ENCODE assay signal across 1 cellular context in the genomic region with DNA sequence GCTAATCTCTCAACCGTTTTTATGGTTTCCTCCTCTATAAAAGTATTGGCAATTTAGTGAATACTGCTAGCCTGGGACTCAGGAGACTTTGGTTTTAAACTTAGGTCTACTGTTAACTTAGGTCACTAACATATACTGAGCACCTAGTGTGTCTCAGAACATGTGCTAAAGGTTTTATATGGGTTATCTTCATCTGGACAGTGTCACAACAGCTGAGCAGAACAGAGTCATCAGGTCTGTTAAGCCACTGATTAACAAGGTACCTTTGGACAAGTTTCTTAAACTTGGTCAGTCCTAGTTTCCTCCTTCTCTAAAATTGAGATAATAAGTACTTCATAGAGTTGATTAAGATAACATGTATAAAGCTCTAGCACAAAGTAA.
TF ChIP-seq lines count a peak whose summit lies in the region.

No MANE protein-coding gene starts in this region.

TF ChIP-seq in H1, 55 proteins besides CTCF, POLR2A, EP300 and RAD21:
- TF ChIP-seq GABPA (IDR thresholded peaks at IDR 0.05; ENCODE audit: borderline replicate concordance, insufficient read depth, low read length) (no peak), SRF (IDR thresholded peaks at IDR 0.05; ENCODE audit: low read depth, low read length) (no peak), CTBP2 (IDR thresholded peaks at IDR 0.05; ENCODE audit: borderline replicate concordance, insufficient read depth, insufficient read length, low read length) (no peak), BCL11A (IDR thresholded peaks at IDR 0.05; ENCODE audit: low read depth in 2 of 2, low read length in 2 of 2) (no peak)
- TF ChIP-seq, protein P1, sequence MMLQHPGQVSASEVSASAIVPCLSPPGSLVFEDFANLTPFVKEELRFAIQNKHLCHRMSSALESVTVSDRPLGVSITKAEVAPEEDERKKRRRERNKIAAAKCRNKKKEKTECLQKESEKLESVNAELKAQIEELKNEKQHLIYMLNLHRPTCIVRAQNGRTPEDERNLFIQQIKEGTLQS (IDR thresholded peaks at IDR 0.05; ENCODE audit: insufficient read depth, low read depth, low read length): no peak
